ENCODE assay signal across 1 cellular context in genomic region chr4:186924723-186925122, GRCh38.
TF ChIP-seq lines count a peak whose summit lies in the region.

No MANE protein-coding gene starts in this region.

TF ChIP-seq in H1, 55 proteins besides CTCF, POLR2A, EP300 and RAD21 (continued from another document):
- TF ChIP-seq ATF2 (IDR thresholded peaks at IDR 0.05; ENCODE audit: low read length) (no peak), CEBPB (IDR thresholded peaks at IDR 0.05; ENCODE audit: low read depth, low read length) (no peak), BRCA1 (IDR thresholded peaks at IDR 0.05; ENCODE audit: low read depth, low read length) (no peak), SAP30 (IDR thresholded peaks at IDR 0.05; ENCODE audit: insufficient read depth, insufficient replicate concordance, low read length) (no peak), EZH2 (IDR thresholded peaks at IDR 0.05; ENCODE audit: low read depth, low read length, severe bottlenecking) (no peak), EGR1 (IDR thresholded peaks at IDR 0.05; ENCODE audit: borderline replicate concordance, low read depth, low read length) (no peak), POLR2AphosphoS5 (IDR thresholded peaks at IDR 0.05; ENCODE audit: low read depth, low read length) (no peak), FOSL1 (IDR thresholded peaks at IDR 0.05; ENCODE audit: insufficient read depth, low read depth, low read length) (no peak), SP4 (IDR thresholded peaks at IDR 0.05; ENCODE audit: low read length) (no peak), JUN (IDR thresholded peaks at IDR 0.05; ENCODE audit: low read depth, low read length) (no peak), TAF1 (IDR thresholded peaks at IDR 0.05; ENCODE audit: low read depth, low read length) (no peak)
